In the genomic region with DNA sequence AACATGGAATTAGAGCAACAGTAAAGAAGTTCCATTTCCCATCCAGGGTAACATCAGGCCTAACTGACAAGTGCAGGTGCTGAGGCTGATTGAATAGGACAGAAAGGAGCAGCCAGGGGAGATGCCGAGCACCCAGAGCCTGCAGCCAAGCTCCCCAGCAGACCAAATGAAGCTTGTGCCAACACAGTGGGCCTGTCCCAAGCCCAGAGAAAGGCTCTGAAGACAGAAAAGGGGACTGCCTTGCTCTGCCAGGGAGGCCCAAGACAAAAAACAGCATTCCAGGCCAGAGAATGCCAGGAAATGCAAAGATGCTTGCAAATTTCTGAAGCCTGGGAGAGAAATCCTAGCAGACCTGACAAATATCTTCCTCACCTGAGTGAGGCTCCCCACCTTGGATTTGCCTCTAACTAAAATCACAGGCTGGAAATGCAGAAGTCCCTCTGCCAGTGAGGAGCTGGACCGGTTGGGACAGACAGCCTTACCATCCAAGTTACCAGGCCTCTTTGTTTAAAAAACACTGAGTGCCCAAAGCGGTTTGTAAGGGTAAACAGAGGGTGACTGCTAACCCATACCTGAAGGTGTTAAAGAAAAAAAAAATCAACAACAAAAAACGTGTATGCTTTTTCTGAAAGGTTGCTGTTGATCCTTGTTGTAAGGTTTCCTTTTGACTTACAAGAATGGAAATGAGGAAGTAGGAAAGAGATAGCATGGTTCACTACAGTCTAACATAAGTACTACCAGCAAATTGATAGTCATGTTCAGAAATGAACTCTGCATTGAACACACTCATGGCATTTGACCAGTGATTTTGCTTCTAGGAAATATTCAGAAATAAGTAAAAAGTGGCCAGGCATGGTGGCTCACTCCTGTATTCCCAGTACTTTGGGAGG, we compare ENCODE assay signal across 1 cellular context.
TF ChIP-seq lines count a peak whose summit lies in the region.

No MANE protein-coding gene starts in this region.

TF ChIP-seq in H1, 55 proteins besides CTCF, POLR2A, EP300 and RAD21 (continued from another document):
- peak; percentile 53 for TF ChIP-seq TAF7 (optimal IDR thresholded peaks at IDR 0.05; ENCODE audit: borderline replicate concordance, low read depth, low read length)
- TF ChIP-seq TEAD4 (IDR thresholded peaks at IDR 0.05; ENCODE audit: low read depth, low read length) = peak; percentile 74; the same call in 1 of the 2 replicates
- no peak for TF ChIP-seq CEBPB (IDR thresholded peaks at IDR 0.05; ENCODE audit: low read depth, low read length)
- peak; percentile 60; the same call in 1 of the 2 replicates for TF ChIP-seq RBBP5 (IDR thresholded peaks at IDR 0.05; ENCODE audit: borderline replicate concordance, low read depth, low read length)
TF ChIP-seq in H1: peak in this region for 7.
